ENCODE assay signal across 10 cellular contexts in the genomic region with DNA sequence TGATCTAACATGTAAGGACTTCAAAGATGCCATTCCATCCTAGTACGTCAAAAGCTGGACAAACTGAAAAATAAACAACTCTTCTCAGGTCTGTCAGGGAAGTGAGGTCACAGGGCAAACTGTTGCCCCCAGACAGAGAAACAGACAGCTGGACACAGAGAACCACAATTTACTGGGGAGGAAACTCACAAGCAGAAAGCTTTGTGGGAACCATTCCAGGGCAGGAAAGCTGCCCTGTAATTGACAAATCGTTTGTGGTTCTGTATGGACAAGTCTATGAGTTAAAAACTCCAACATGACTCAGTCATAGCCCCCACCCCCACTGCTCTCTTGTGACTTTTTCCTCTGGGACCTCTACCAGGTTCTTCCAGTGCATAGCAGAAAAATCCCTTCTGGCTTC. TPM values are rescaled to one million over a fixed set of nuclear protein-coding genes. Genes with fewer than 3 reads are reported as not detected.
DNase-seq lines count a peak whose midpoint lies in the region; ATAC-seq and TF ChIP-seq lines count a peak whose summit lies in the region.
"Had no signal": no experiment of that assay in that cellular context is flagged by ENCODE, and none has a peak within 500 bp of the region (broad histone marks: within the 10 kb centered on the region; RNA-seq: fewer than 3 reads in every experiment).

No MANE protein-coding gene starts in this region.

- H3K79me2 ChIP-seq in KMS-11 (ENCODE audit: insufficient read depth, low read depth): no peaks in the 10 kb centered on the region

- no peak overlapping the region for H3K4me3 ChIP-seq in AG10803 (ENCODE audit: low read length)
- no peak overlapping the region for H3K4me3 ChIP-seq in KMS-11 (IDR thresholded peaks at IDR 0.05; ENCODE audit: insufficient read depth, low read depth, low read length)
- no peak overlapping the region for H3K4me3 ChIP-seq in choroid plexus epithelial cell (ENCODE audit: low read depth, low read length)
- H3K4me3 ChIP-seq in left ventricle myocardium inferior: no peak overlapping the region

- H4K20me1 ChIP-seq in KMS-11 (ENCODE audit: insufficient read depth): no peaks in the 10 kb centered on the region

- H3K9me3 ChIP-seq in left ventricle myocardium inferior (replicated peaks): no peaks in the 10 kb centered on the region

- peak overlapping the region; percentile 38 for H3K4me2 ChIP-seq in KMS-11

- H3K36me3 ChIP-seq in KMS-11 (ENCODE audit: insufficient read depth): no peaks in the 10 kb centered on the region
- no peaks in the 10 kb centered on the region for H3K36me3 ChIP-seq in left ventricle myocardium inferior

- intact Hi-C loops in left ventricle myocardium inferior (cut with micrococcal nuclease): no loop called here

- no peaks in the 10 kb centered on the region for H3K27me3 ChIP-seq in KMS-11 (ENCODE audit: insufficient read depth, low read depth)
- no peaks in the 10 kb centered on the region for H3K27me3 ChIP-seq in left ventricle myocardium inferior (ENCODE audit: low read depth)

- DNase-seq in AG10803 (ENCODE audit: low read depth) (peak; percentile 87), choroid plexus epithelial cell (ENCODE audit: low read depth) (peak; percentile 83), lung microvascular endothelial cell (ENCODE audit: low read depth in 2 of 2) (peak; percentile 78 to 96), NCI-H1417 treated with DMSO at 0.1 percent for 48 hours (lab: John Stamatoyannopoulos, UW) (no peak), left ventricle myocardium inferior (no peak)
- DNase-seq in stimulated activated naive CD4-positive, alpha-beta T cell treated with Interleukin-2 at 50 U/mL for 16 hours (lab: John Stamatoyannopoulos, UW): no peak
- DNase-seq: CD8-positive, alpha-beta T cell; NCI-H146 had no signal

- TF ChIP-seq CTCF in AG10803 (conservative IDR thresholded peaks at IDR 0.05; ENCODE audit: low read length) (no peak), KMS-11 (conservative IDR thresholded peaks at IDR 0.05; ENCODE audit: low read depth, low read length) (no peak), choroid plexus epithelial cell (conservative IDR thresholded peaks at IDR 0.05; ENCODE audit: low read depth, low read length) (no peak), left ventricle myocardium inferior (IDR thresholded peaks at IDR 0.05; ENCODE audit: borderline replicate concordance) (no peak)

- H2AFZ ChIP-seq in KMS-11 (ENCODE audit: low read depth): peak overlapping the region; percentile 18

- ATAC-seq in GM21528 (IDR thresholded peaks at IDR 0.05; ENCODE audit: low FRiP score, unreplicated experiment): no peak
- ATAC-seq: CD8-positive, alpha-beta T cell had no signal

- H3K4me1 ChIP-seq in KMS-11 (ENCODE audit: low read depth, poor library complexity, severe bottlenecking): peaks cover 22% of the 10 kb centered on the region
- no peaks in the 10 kb centered on the region for H3K4me1 ChIP-seq in left ventricle myocardium inferior

- H3K27ac ChIP-seq in KMS-11 (peak overlapping the region; percentile 5; the same call in 1 of the 2 replicates), left ventricle myocardium inferior (replicated peaks) (no peak overlapping the region)

- H3K9ac ChIP-seq in KMS-11: no peak overlapping the region; the same call in 1 of the 2 replicates

RNA-seq across cellular contexts. Expression of a gene that starts 28.4 kb away (rescaled TPM):
- total RNA-seq in lung microvascular endothelial cell (7.8 and 10.7 TPM in 2 replicates), left ventricle myocardium inferior (39.7 TPM)

RNA-seq across cellular contexts. Expression of a gene that starts 28.8 kb away (rescaled TPM):
- total RNA-seq in lung microvascular endothelial cell (11.8 and 14.9 TPM in 2 replicates), left ventricle myocardium inferior (20.7 TPM)

RNA-seq across cellular contexts. Expression of a gene that starts 33.2 kb away (rescaled TPM):
- total RNA-seq in lung microvascular endothelial cell: 54.3 and 75.6 TPM in 2 replicates
- 46.7 TPM for total RNA-seq in left ventricle myocardium inferior

Comparison
In these comparisons a context has a peak if more than half of its experiments do, and no peak if none do; other contexts are left out.
1. DNase-seq: peak in AG10803 (single experiment), choroid plexus epithelial cell (single experiment) and lung microvascular endothelial cell (2 of 2); none in NCI-H1417 treated with DMSO at 0.1 percent for 48 hours (single experiment), left ventricle myocardium inferior (single experiment) and stimulated activated naive CD4-positive, alpha-beta T cell treated with Interleukin-2 at 50 U/mL for 16 hours (single experiment).